ENCODE assay signal across 8 cellular contexts in the genomic region with DNA sequence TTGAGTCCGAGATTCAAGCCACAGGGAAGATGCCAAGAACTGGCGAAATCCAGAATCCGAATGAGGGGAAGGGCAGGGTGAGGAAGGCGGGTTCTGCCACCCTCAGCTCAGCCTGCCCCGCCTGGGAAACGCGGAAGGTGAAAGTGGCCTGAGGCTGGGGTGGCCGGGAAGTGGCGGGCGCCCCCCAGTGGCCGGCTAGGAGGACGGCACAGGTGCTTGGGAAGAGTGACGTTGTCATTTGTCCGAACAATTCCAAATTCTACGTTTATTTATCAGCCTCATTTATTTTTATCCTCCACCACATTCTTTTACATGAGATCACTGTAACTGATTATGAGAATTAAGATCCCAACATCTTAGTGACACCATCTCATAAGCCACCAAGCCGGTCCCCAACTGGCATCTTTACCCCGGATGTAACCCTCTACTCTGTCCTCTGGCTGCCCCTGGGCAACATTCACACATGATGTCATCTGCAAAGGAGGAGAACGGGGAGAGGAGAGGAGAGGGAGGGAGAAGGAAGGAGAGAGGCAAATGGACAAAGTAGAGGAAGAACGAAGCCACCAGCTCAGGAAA. TPM values are rescaled to one million over a fixed set of nuclear protein-coding genes. Genes with fewer than 3 reads are reported as not detected.
DNase-seq lines count a peak whose midpoint lies in the region; ATAC-seq and TF ChIP-seq lines count a peak whose summit lies in the region.

No MANE protein-coding gene starts in this region.

- DNase-seq in NCI-H1417 (lab: John Stamatoyannopoulos, UW) (peak; percentile 62 to 80 (median 71)), NCI-H1417 treated with DMSO at 0.1 percent for 48 hours (lab: John Stamatoyannopoulos, UW) (no peak), NCI-H2081 (lab: John Stamatoyannopoulos, UW) (peak; percentile 74 to 85), WTC11 (ENCODE audit: low spot score) (peak; percentile 78), cardiac fibroblast (ENCODE audit: low read depth in 2 of 2) (peak; percentile 54 to 71), left colon (peak; percentile 46 to 73)
- peak; percentile 66 for DNase-seq in stimulated activated CD4-positive, alpha-beta T cell treated with anti-CD3 and anti-CD28 coated beads, Interleukin-4, amount 100 ng/mL, for 24 hours

- ATAC-seq in WTC11 (peak; percentile 60), left colon (peak; percentile 96), GM19455 (IDR thresholded peaks at IDR 0.05; ENCODE audit: unreplicated experiment) (no peak)

- H3K9me3 Mint-ChIP-seq in WTC11, result no peaks in the 10 kb centered on the region

- POLR2A ChIA-PET in WTC11 (lab: Charles Lee), result no interaction called here

- TF ChIP-seq CTCF in WTC11 (IDR thresholded peaks at IDR 0.05), result peak; percentile 97
- TF ChIP-seq CTCF in cardiac fibroblast (IDR thresholded peaks at IDR 0.05; ENCODE audit: low read depth, low read length), result peak; percentile 95

- H3K4me1 Mint-ChIP-seq in WTC11, result peaks cover 59% of the 10 kb centered on the region

- H3K36me3 Mint-ChIP-seq in WTC11, result no peaks in the 10 kb centered on the region

- peaks cover 38% of the 10 kb centered on the region for H3K27me3 Mint-ChIP-seq in WTC11 (ENCODE audit: low read depth)

- CTCF ChIA-PET in WTC11 (lab: Charles Lee), result interaction anchor here (0.6 to 27.2 kb wide), 38 partner anchors 9 to 251 kb away, joined by 3 to 727 read pairs (median 4); partner anchors contain the start of genes EPOP and SRCIN1

- intact Hi-C loops in left colon (cut with DNase I, micrococcal nuclease), result no loop called here

- 0 out of 2 replicates have a peak overlapping the region, but pooled peaks have one; percentile 14 for H3K4me3 Mint-ChIP-seq in WTC11

- no peak overlapping the region for H3K4me3 ChIP-seq in cardiac fibroblast (replicated peaks in 1 of 2; ENCODE audit: low read depth in 2 of 2, low read length in 2 of 2)

- peak overlapping the region; percentile 36; the same call in 1 of the 2 replicates for H3K27ac Mint-ChIP-seq in WTC11

TF ChIP-seq in WTC11, 78 proteins besides CTCF, POLR2A, EP300 and RAD21 (continues in another document):
- TF ChIP-seq JUN (CRISPR knock-in tag; IDR thresholded peaks at IDR 0.05) (no peak), ZBTB43 (CRISPR knock-in tag; IDR thresholded peaks at IDR 0.05) (no peak), STAT6 (CRISPR knock-in tag; conservative IDR thresholded peaks at IDR 0.05; ENCODE audit: low read depth) (no peak), PRRX2 (CRISPR knock-in tag; IDR thresholded peaks at IDR 0.05) (no peak), HMGXB4 (CRISPR knock-in tag; IDR thresholded peaks at IDR 0.05) (no peak), NFYB (CRISPR knock-in tag; conservative IDR thresholded peaks at IDR 0.05; ENCODE audit: low read depth) (no peak), HMGA2 (CRISPR knock-in tag; IDR thresholded peaks at IDR 0.05) (no peak), NFE2L1 (CRISPR knock-in tag; IDR thresholded peaks at IDR 0.05) (no peak), ZNF232 (CRISPR knock-in tag; IDR thresholded peaks at IDR 0.05) (no peak), MYBL2 (CRISPR knock-in tag; IDR thresholded peaks at IDR 0.05) (no peak), ZNF396 (CRISPR knock-in tag; IDR thresholded peaks at IDR 0.05; ENCODE audit: borderline replicate concordance) (no peak), NR3C1 (CRISPR knock-in tag; conservative IDR thresholded peaks at IDR 0.05; ENCODE audit: low read depth) (no peak), TCF7 (CRISPR knock-in tag; IDR thresholded peaks at IDR 0.05; ENCODE audit: low read depth) (no peak), USF1 (CRISPR knock-in tag; IDR thresholded peaks at IDR 0.05) (no peak), RORB (CRISPR knock-in tag; IDR thresholded peaks at IDR 0.05) (no peak)
- TF ChIP-seq, protein P1, sequence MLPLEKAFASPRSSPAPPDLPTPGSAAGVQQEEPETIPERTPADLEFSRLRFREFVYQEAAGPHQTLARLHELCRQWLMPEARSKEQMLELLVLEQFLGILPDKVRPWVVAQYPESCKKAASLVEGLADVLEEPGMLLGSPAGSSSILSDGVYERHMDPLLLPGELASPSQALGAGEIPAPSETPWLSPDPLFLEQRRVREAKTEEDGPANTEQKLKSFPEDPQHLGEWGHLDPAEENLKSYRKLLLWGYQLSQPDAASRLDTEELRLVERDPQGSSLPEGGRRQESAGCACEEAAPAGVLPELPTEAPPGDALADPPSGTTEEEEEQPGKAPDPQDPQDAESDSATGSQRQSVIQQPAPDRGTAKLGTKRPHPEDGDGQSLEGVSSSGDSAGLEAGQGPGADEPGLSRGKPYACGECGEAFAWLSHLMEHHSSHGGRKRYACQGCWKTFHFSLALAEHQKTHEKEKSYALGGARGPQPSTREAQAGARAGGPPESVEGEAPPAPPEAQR (CRISPR knock-in tag; IDR thresholded peaks at IDR 0.05), result no peak
- TF ChIP-seq, protein P2, sequence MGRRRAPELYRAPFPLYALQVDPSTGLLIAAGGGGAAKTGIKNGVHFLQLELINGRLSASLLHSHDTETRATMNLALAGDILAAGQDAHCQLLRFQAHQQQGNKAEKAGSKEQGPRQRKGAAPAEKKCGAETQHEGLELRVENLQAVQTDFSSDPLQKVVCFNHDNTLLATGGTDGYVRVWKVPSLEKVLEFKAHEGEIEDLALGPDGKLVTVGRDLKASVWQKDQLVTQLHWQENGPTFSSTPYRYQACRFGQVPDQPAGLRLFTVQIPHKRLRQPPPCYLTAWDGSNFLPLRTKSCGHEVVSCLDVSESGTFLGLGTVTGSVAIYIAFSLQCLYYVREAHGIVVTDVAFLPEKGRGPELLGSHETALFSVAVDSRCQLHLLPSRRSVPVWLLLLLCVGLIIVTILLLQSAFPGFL (CRISPR knock-in tag; IDR thresholded peaks at IDR 0.05; ENCODE audit: borderline replicate concordance), result no peak
- TF ChIP-seq, protein P3, sequence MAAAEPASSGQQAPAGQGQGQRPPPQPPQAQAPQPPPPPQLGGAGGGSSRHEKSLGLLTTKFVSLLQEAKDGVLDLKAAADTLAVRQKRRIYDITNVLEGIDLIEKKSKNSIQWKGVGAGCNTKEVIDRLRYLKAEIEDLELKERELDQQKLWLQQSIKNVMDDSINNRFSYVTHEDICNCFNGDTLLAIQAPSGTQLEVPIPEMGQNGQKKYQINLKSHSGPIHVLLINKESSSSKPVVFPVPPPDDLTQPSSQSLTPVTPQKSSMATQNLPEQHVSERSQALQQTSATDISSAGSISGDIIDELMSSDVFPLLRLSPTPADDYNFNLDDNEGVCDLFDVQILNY (CRISPR knock-in tag; IDR thresholded peaks at IDR 0.05), result no peak

RNA-seq across cellular contexts. Expression of gene SRCIN1, which starts 21.3 kb away (rescaled TPM):
- total RNA-seq in WTC11 (2021), result 10.7 to 17.3 TPM (median 11.1 TPM) in 3 replicates
- total RNA-seq in left colon, result 1 to 10 TPM; 3.1 TPM
